Comparison of ENCODE assay signal across 20 cellular contexts in the genomic region with DNA sequence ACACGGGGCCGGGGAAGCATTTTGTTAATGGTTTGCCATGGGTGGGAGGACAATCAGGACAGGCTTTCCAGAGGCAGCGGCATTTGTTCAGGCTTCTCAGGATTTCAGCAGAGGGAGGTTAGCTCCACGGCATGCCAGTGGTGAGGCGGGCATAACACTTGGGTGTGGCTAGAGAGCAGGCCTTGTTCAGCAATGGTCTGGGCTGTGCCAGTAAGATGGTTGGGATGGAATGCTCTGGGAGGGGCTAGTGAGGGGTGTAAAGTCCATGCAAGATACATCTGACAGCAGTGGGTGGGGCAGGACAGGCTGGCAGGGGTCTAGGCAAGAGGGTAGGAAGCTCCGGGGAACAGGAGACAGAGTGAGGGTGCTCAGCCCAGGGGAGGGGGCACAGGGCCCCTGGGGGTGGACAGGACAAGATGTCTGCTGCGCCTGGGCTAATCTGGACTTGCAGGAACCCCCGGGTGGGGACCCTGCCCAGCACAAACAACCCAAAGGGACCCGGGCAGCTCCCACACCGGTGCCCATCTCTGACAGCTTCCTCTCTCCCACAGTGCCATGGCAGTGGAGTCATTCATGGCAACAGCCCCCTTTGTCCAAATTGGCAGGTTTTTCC. TPM values are rescaled to one million over a fixed set of nuclear protein-coding genes. Genes with fewer than 3 reads are reported as not detected.
A peak's percentile ranks its signal among the peaks of the same experiment; 100 is the strongest.
DNase-seq lines count a peak whose midpoint lies in the region; ATAC-seq and TF ChIP-seq lines count a peak whose summit lies in the region.
"Had no signal": no experiment of that assay in that cellular context is flagged by ENCODE, and none has a peak within 500 bp of the region (broad histone marks: within the 10 kb centered on the region; RNA-seq: fewer than 3 reads in every experiment).

No MANE protein-coding gene starts in this region.

- H3K27me3 ChIP-seq in breast epithelium, result no peaks in the 10 kb centered on the region
- no peaks in the 10 kb centered on the region for H3K27me3 ChIP-seq in suprapubic skin
- H3K27me3 ChIP-seq: left lung, testis had no signal

- H3K27ac ChIP-seq in breast epithelium (no peak overlapping the region), suprapubic skin (peak overlapping the region; percentile 42)
- H3K27ac ChIP-seq: GM23248, HL-60, left lung, testis had no signal

- H3K9me3 Mint-ChIP-seq in MCF 10A (ENCODE audit: unreplicated experiment), result no peaks in the 10 kb centered on the region
- H3K9me3 Mint-ChIP-seq in activated T-helper 17 cell treated with anti-CD3 and anti-CD28 coated beads, Interleukin-2, amount 50 U/mL, for 72 hours, result no peaks in the 10 kb centered on the region
- H3K9me3 Mint-ChIP-seq in WTC11, result peaks cover 5% of the 10 kb centered on the region
- H3K9me3 Mint-ChIP-seq: CD14-positive monocyte had no signal

- no peak for TF ChIP-seq EP300 in suprapubic skin (IDR thresholded peaks at IDR 0.05)

- H3K36me3 Mint-ChIP-seq in MCF 10A (ENCODE audit: insufficient read depth, unreplicated experiment) (peaks cover 96% of the 10 kb centered on the region), WTC11 (peaks cover 46% of the 10 kb centered on the region)
- peaks cover 91% of the 10 kb centered on the region for H3K36me3 Mint-ChIP-seq in activated T-helper 17 cell treated with anti-CD3 and anti-CD28 coated beads, Interleukin-2, amount 50 U/mL, for 72 hours (ENCODE audit: low read depth)

- no peak for ATAC-seq in activated T-helper 17 cell treated with anti-CD3 and anti-CD28 coated beads, Interleukin-2, amount 50 U/mL, for 72 hours (replicated peaks)
- ATAC-seq in left colon (peak; percentile 97), WTC11 (no peak)
- ATAC-seq: activated CD4-positive, alpha-beta T cell treated with anti-CD3 and anti-CD28 coated beads for 36 hours; activated CD8-positive, alpha-beta memory T cell treated with anti-CD3 and anti-CD28 coated beads, Interleukin-2, amount 10 ng/mL, durations not matched to agents 7 days and 5 days; left lung had no signal

- POLR2A ChIA-PET in MCF 10A (lab: Yijun Ruan, JAX), result interaction anchor here (0.9 to 5.3 kb wide), 2 partner anchors 11 to 45 kb away, joined by 4 to 42 read pairs; a partner anchor contains a TSS
- POLR2A ChIA-PET in WTC11 (lab: Charles Lee), result no interaction called here

- CTCF ChIA-PET in MCF 10A (lab: Yijun Ruan, JAX), result interaction anchor here (0.7 to 1.1 kb wide), 3 partner anchors 9 to 476 kb away, joined by 3 read pairs; no protein-coding TSS in a partner anchor
- CTCF ChIA-PET in WTC11 (lab: Charles Lee), result interaction anchor here (0.8 to 1.6 kb wide), 3 partner anchors 70 to 237 kb away, joined by 3 to 4 read pairs (median 3); no protein-coding TSS in a partner anchor

- no peak overlapping the region for H3K4me3 Mint-ChIP-seq in MCF 10A (ENCODE audit: unreplicated experiment)
- H3K4me3 Mint-ChIP-seq in activated T-helper 17 cell treated with anti-CD3 and anti-CD28 coated beads, Interleukin-2, amount 50 U/mL, for 72 hours, result no peak overlapping the region
- no peak overlapping the region for H3K4me3 Mint-ChIP-seq in WTC11
- H3K4me3 Mint-ChIP-seq: activated CD4-positive, alpha-beta T cell treated with anti-CD3 and anti-CD28 coated beads for 36 hours; activated CD8-positive, alpha-beta memory T cell treated with anti-CD3 and anti-CD28 coated beads, Interleukin-2, amount 10 ng/mL, durations not matched to agents 7 days and 5 days; CD14-positive monocyte had no signal

- H3K4me1 Mint-ChIP-seq in MCF 10A (ENCODE audit: insufficient read depth, unreplicated experiment) (peaks cover 31% of the 10 kb centered on the region), WTC11 (no peaks in the 10 kb centered on the region)
- H3K4me1 Mint-ChIP-seq in activated T-helper 17 cell treated with anti-CD3 and anti-CD28 coated beads, Interleukin-2, amount 50 U/mL, for 72 hours, result peaks cover 17% of the 10 kb centered on the region

- DNase-seq in MCF 10A (ENCODE audit: unreplicated experiment) (no peak), breast epithelium (ENCODE audit: low spot score in 2 of 2) (no peak), left colon (peak; percentile 59 to 84), suprapubic skin (ENCODE audit: low spot score in 2 of 2) (no peak), WTC11 (ENCODE audit: low spot score) (no peak), ecto neural progenitor cell (ENCODE audit: low spot score) (no peak)
- no peak for DNase-seq in stimulated activated CD4-positive, alpha-beta T cell treated with anti-CD3 and anti-CD28 coated beads, Interleukin-1b, Interleukin-23, amount 100 ng/mL, for 48 hours
- DNase-seq: activated CD4-positive, alpha-beta T cell treated with anti-CD3 and anti-CD28 coated beads for 36 hours; activated CD8-positive, alpha-beta memory T cell treated with anti-CD3 and anti-CD28 coated beads, Interleukin-2, amount 10 ng/mL, durations not matched to agents 7 days and 5 days; activated gamma-delta T cell; DMS53; effector memory CD4-positive, alpha-beta T cell; left lung; NCI-H146; stimulated activated CD8-positive, alpha-beta memory T cell treated with anti-CD3 and anti-CD28 coated beads, Interleukin-4, amount 100 ng/mL, for 48 hours; testis had no signal

- H3K4me1 ChIP-seq in breast epithelium (no peaks in the 10 kb centered on the region), suprapubic skin (peaks cover 26% of the 10 kb centered on the region)
- H3K4me1 ChIP-seq: left lung, testis had no signal

- TF ChIP-seq CTCF in MCF 10A (IDR thresholded peaks at IDR 0.05; ENCODE audit: unreplicated experiment) (no peak), breast epithelium (IDR thresholded peaks at IDR 0.05) (no peak), suprapubic skin (IDR thresholded peaks at IDR 0.05) (no peak), WTC11 (IDR thresholded peaks at IDR 0.05) (no peak)

- intact Hi-C loops in MCF 10A (cut with micrococcal nuclease) (no loop called here), breast epithelium (cut with DNase I; ENCODE audit: low total_unique reads) (no loop called here), left colon (cut with DNase I, micrococcal nuclease) (no loop called here)

- H3K4me3 ChIP-seq in breast epithelium (no peak overlapping the region), suprapubic skin (no peak overlapping the region)
- H3K4me3 ChIP-seq: GM23248, left lung, testis had no signal

- no TSS peak for BruUV-seq in MCF 10A (replicated peaks; lab: Mats Ljungman, UMichigan)

- H3K36me3 ChIP-seq in breast epithelium (peaks cover 8% of the 10 kb centered on the region), suprapubic skin (peaks cover 97% of the 10 kb centered on the region)

- TF ChIP-seq POLR2A in breast epithelium (IDR thresholded peaks at IDR 0.05), result no peak
- TF ChIP-seq POLR2A in suprapubic skin (IDR thresholded peaks at IDR 0.05), result no peak

- WGBS in suprapubic skin, result 73% methylated on average over 10 of the region's 10 CpGs

- H3K9me3 ChIP-seq in breast epithelium, result no peaks in the 10 kb centered on the region
- no peaks in the 10 kb centered on the region for H3K9me3 ChIP-seq in suprapubic skin
- H3K9me3 ChIP-seq: left lung, testis had no signal

- H3K27me3 Mint-ChIP-seq in MCF 10A (ENCODE audit: insufficient read depth, unreplicated experiment) (no peaks in the 10 kb centered on the region), WTC11 (ENCODE audit: low read depth) (no peaks in the 10 kb centered on the region)
- H3K27me3 Mint-ChIP-seq in activated T-helper 17 cell treated with anti-CD3 and anti-CD28 coated beads, Interleukin-2, amount 50 U/mL, for 72 hours, result no peaks in the 10 kb centered on the region
- H3K27me3 Mint-ChIP-seq: activated CD4-positive, alpha-beta T cell treated with anti-CD3 and anti-CD28 coated beads for 36 hours; activated CD8-positive, alpha-beta memory T cell treated with anti-CD3 and anti-CD28 coated beads, Interleukin-2, amount 10 ng/mL, durations not matched to agents 7 days and 5 days had no signal

- H3K27ac Mint-ChIP-seq in MCF 10A (ENCODE audit: low read depth, unreplicated experiment), result peak overlapping the region; percentile 73
- H3K27ac Mint-ChIP-seq in activated T-helper 17 cell treated with anti-CD3 and anti-CD28 coated beads, Interleukin-2, amount 50 U/mL, for 72 hours, result peak overlapping the region; percentile 50
- H3K27ac Mint-ChIP-seq in WTC11, result no peak overlapping the region
- H3K27ac Mint-ChIP-seq: activated CD4-positive, alpha-beta T cell treated with anti-CD3 and anti-CD28 coated beads for 36 hours; activated CD8-positive, alpha-beta memory T cell treated with anti-CD3 and anti-CD28 coated beads, Interleukin-2, amount 10 ng/mL, durations not matched to agents 7 days and 5 days had no signal

TF ChIP-seq in WTC11, 78 proteins besides CTCF, POLR2A, EP300 and RAD21 (continues in another document):
- TF ChIP-seq ZNF416 (CRISPR knock-in tag; IDR thresholded peaks at IDR 0.05) (no peak), MYBL2 (CRISPR knock-in tag; IDR thresholded peaks at IDR 0.05) (no peak), CREB1 (CRISPR knock-in tag; IDR thresholded peaks at IDR 0.05) (no peak), TCF7 (CRISPR knock-in tag; IDR thresholded peaks at IDR 0.05; ENCODE audit: low read depth) (no peak), NFE2L1 (CRISPR knock-in tag; IDR thresholded peaks at IDR 0.05) (no peak), JUN (CRISPR knock-in tag; IDR thresholded peaks at IDR 0.05) (no peak)

RNA-seq across cellular contexts. Expression of a gene that starts 8.4 kb away (rescaled TPM):
- total RNA-seq in MCF 10A (2022), result 120 and 124 TPM in 2 replicates
- total RNA-seq in breast epithelium, result 100 to 1,000 TPM in 1 of 3 donors, 10 to 100 TPM in 2; 90.5 to 170 (median 93.4) TPM
- total RNA-seq in activated T-helper 17 cell treated with anti-CD3 and anti-CD28 coated beads, Interleukin-2, amount 50 U/mL, for 72 hours, result 10 to 100 TPM; 42.1 to 44.5 TPM
- total RNA-seq in left colon, result 10 to 100 TPM; 25.3 to 29.2 TPM
- total RNA-seq in suprapubic skin, result 100 to 1,000 TPM; 206 to 237 (median 219) TPM
- total RNA-seq in WTC11 (2021), result 23.9 to 27.7 TPM (median 24.1 TPM) in 3 replicates

RNA-seq across cellular contexts. Expression of a gene that starts 8.6 kb away (rescaled TPM):
- total RNA-seq in MCF 10A (2022), result 31.6 and 35.0 TPM in 2 replicates
- total RNA-seq in breast epithelium, result 10 to 100 TPM; 15.1 to 19.9 (median 17.9) TPM
- total RNA-seq in activated T-helper 17 cell treated with anti-CD3 and anti-CD28 coated beads, Interleukin-2, amount 50 U/mL, for 72 hours, result 10 to 100 TPM; 11.6 to 27.6 TPM
- total RNA-seq in left colon, result 10 to 100 TPM; 17.6 to 18.9 TPM
- total RNA-seq in suprapubic skin, result 10 to 100 TPM; 11.3 to 16.7 (median 12.5) TPM
- 20.9 to 27.5 TPM (median 21.4 TPM) in 3 replicates for total RNA-seq in WTC11 (2021)

RNA-seq across cellular contexts. Expression of a gene that starts 45.1 kb away (rescaled TPM):
- total RNA-seq in MCF 10A (2022), result 73.3 and 83.6 TPM in 2 replicates
- total RNA-seq in breast epithelium, result 10 to 100 TPM; 57.4 to 74.2 (median 61.3) TPM
- 10 to 100 TPM; 31.9 to 39.7 TPM for total RNA-seq in activated T-helper 17 cell treated with anti-CD3 and anti-CD28 coated beads, Interleukin-2, amount 50 U/mL, for 72 hours
- 10 to 100 TPM; 19.7 to 22.4 TPM for total RNA-seq in left colon
- total RNA-seq in suprapubic skin, result 100 to 1,000 TPM in 1 of 4 donors, 10 to 100 TPM in 3; 49.7 to 176 (median 66.4) TPM
- 31.7 to 34.9 TPM (median 32.6 TPM) in 3 replicates for total RNA-seq in WTC11 (2021)

RNA-seq across cellular contexts. Expression of a gene that starts 45.3 kb away (rescaled TPM):
- total RNA-seq in MCF 10A (2022) (10.2 and 12.9 TPM in 2 replicates), breast epithelium (10 to 100 TPM; 10.5 to 11.5 (median 11.5) TPM), left colon (1 to 10 TPM; 9.1 to 9.9 TPM), suprapubic skin (10 to 100 TPM in 1 of 4 donors, 1 to 10 TPM in 3; 5.5 to 10.7 (median 8.9) TPM), WTC11 (2021) (17.7 to 21.4 TPM (median 17.8 TPM) in 3 replicates)
- total RNA-seq in activated T-helper 17 cell treated with anti-CD3 and anti-CD28 coated beads, Interleukin-2, amount 50 U/mL, for 72 hours, result 10 to 100 TPM; 15.6 to 20.6 TPM

Comparison
In these comparisons a context has a peak if more than half of its experiments do, and no peak if none do; other contexts are left out.
1. DNase-seq: peak in left colon (2 of 2); none in MCF 10A (single experiment), breast epithelium (0 of 2), suprapubic skin (0 of 2), stimulated activated CD4-positive, alpha-beta T cell treated with anti-CD3 and anti-CD28 coated beads, Interleukin-1b, Interleukin-23, amount 100 ng/mL, for 48 hours (single experiment), WTC11 (single experiment) and ecto neural progenitor cell (single experiment).